20 cellular contexts compared by ENCODE assay signal in the genomic region with DNA sequence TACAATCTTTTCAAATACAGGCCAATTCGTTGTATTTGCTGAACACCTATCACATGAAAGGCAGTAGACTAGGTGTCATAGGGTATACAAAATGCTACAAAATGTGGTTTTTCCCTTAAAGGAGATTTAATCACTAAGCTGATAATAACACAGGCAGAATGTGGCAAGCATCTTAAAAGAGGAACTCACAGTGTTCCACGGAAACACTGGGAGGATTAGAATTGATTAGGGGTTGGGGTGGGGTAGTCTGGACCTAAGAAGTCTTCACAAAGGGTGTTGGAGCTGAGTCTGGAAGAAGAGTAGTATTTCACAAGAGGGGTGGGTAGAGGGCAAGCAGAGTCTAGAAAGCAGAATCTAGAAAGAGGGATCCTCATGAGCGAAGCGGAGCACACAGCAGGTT.
"Had no signal": no experiment of that assay in that cellular context is flagged by ENCODE, and none has a peak within 500 bp of the region (broad histone marks: within the 10 kb centered on the region; RNA-seq: fewer than 3 reads in every experiment).

No MANE protein-coding gene starts in this region.

- H3K4me3 Mint-ChIP-seq: activated CD8-positive, alpha-beta T cell treated with anti-CD3 and anti-CD28 coated beads for 36 hours; activated naive CD8-positive, alpha-beta T cell treated with anti-CD3 and anti-CD28 coated beads for 36 hours; activated T-cell treated with anti-CD3 and anti-CD28 coated beads, Interleukin-2, amount 50 U/mL, for 72 hours; endodermal cell; stimulated activated memory B cell treated with anti-CD40 and anti-IgM and Interleukin-4, amounts not matched to agents 10 μg/mL and 1 μg/mL and 100 μg/mL, for 72 hours had no signal

- H3K36me3 Mint-ChIP-seq: activated naive CD8-positive, alpha-beta T cell treated with anti-CD3 and anti-CD28 coated beads for 36 hours; stimulated activated memory B cell treated with anti-CD40 and anti-IgM and Interleukin-4, amounts not matched to agents 10 μg/mL and 1 μg/mL and 100 μg/mL, for 72 hours had no signal

- H3K36me3 ChIP-seq: breast epithelium, spleen, tibial nerve, WERI-Rb-1 had no signal

- H3K27me3 Mint-ChIP-seq: activated CD8-positive, alpha-beta T cell treated with anti-CD3 and anti-CD28 coated beads for 36 hours; activated naive CD8-positive, alpha-beta T cell treated with anti-CD3 and anti-CD28 coated beads for 36 hours had no signal

- H3K4me1 ChIP-seq: breast epithelium had no signal

- H3K27ac Mint-ChIP-seq: activated CD8-positive, alpha-beta T cell treated with anti-CD3 and anti-CD28 coated beads for 36 hours; activated naive CD8-positive, alpha-beta T cell treated with anti-CD3 and anti-CD28 coated beads for 36 hours; activated T-cell treated with anti-CD3 and anti-CD28 coated beads, Interleukin-2, amount 50 U/mL, for 72 hours; endodermal cell; stimulated activated memory B cell treated with anti-CD40 and anti-IgM and Interleukin-4, amounts not matched to agents 10 μg/mL and 1 μg/mL and 100 μg/mL, for 72 hours had no signal

- H3K9me3 Mint-ChIP-seq: activated CD8-positive, alpha-beta T cell treated with anti-CD3 and anti-CD28 coated beads for 36 hours; activated naive CD8-positive, alpha-beta T cell treated with anti-CD3 and anti-CD28 coated beads for 36 hours; activated T-cell treated with anti-CD3 and anti-CD28 coated beads, Interleukin-2, amount 50 U/mL, for 72 hours; endodermal cell; stimulated activated memory B cell treated with anti-CD40 and anti-IgM and Interleukin-4, amounts not matched to agents 10 μg/mL and 1 μg/mL and 100 μg/mL, for 72 hours had no signal

- H3K9me3 ChIP-seq: breast epithelium, spleen, tibial nerve had no signal

- ATAC-seq: activated CD8-positive, alpha-beta T cell treated with anti-CD3 and anti-CD28 coated beads for 36 hours; activated T-cell treated with anti-CD3 and anti-CD28 coated beads, Interleukin-2, amount 50 U/mL, for 72 hours; sciatic nerve; stimulated activated memory B cell treated with anti-CD40 and anti-IgM and Interleukin-4, amounts not matched to agents 10 μg/mL and 1 μg/mL and 100 μg/mL, for 72 hours had no signal

- H3K4me1 Mint-ChIP-seq: stimulated activated memory B cell treated with anti-CD40 and anti-IgM and Interleukin-4, amounts not matched to agents 10 μg/mL and 1 μg/mL and 100 μg/mL, for 72 hours had no signal

- H3K4me3 ChIP-seq: breast epithelium, lung, spleen, tibial nerve had no signal

- DNase-seq: activated CD4-positive, alpha-beta T cell treated with anti-CD3 and anti-CD28 coated beads for 4 hours; activated CD8-positive, alpha-beta memory T cell treated with anti-CD3 and anti-CD28 coated beads, Interleukin-2, amount 50 U/mL, for 4 hours; activated CD8-positive, alpha-beta T cell treated with anti-CD3 and anti-CD28 coated beads for 36 hours; activated gamma-delta T cell treated with Interleukin-2 at 50 U/mL for 16 hours; activated naive CD8-positive, alpha-beta T cell treated with anti-CD3 and anti-CD28 coated beads for 36 hours; activated T-cell treated with anti-CD3 and anti-CD28 coated beads, Interleukin-2, amount 50 U/mL, for 72 hours; dermis blood vessel endothelial cell; endodermal cell; hypothalamus; midbrain; nucleus accumbens; spleen; stimulated activated CD4-positive, alpha-beta T cell treated with anti-CD3 and anti-CD28 coated beads, Interleukin-1b, Interleukin-23, amount 100 ng/mL, for 48 hours; T-helper 2 cell; WERI-Rb-1 had no signal

- H3K27ac ChIP-seq: breast epithelium, spleen, tibial nerve, WERI-Rb-1 had no signal

- H3K27me3 ChIP-seq: breast epithelium, spleen, tibial nerve had no signal
